26 cellular contexts compared by ENCODE assay signal in the genomic region with DNA sequence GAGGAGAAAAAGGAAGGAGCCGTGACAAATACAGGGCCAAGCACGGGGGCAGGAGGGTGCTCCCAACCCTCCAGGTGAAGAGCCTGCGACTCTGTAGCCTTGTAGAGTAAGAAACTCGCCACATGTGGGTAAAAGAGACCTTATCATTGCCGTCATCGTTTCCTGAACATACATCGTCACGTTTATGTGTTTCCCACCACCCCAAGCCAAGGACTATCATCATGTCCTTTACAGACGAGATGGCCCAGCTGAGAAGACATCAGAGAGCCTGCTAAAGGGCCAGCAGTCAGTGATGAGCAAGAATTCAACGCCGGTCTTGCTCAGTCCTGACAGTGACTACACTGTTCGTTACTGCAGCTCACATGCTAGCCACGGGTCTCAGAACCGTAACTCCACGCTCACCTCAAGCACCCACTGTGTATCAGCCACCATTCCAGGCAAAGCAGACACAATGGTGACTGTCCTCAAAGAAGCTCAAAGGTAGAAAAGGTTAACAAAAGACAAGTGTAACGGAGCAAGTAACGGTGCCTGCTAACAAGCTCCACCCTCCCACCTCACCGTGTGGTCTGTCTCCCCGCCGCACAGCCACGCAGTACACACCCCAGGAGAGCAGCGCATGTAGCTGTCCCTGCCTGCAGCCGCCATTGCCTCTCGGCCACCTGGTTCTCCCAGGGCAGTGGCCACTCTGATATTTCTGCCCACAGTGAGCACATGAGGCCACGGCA.
DNase-seq lines count a peak whose midpoint lies in the region; ATAC-seq and TF ChIP-seq lines count a peak whose summit lies in the region.
"Had no signal": no experiment of that assay in that cellular context is flagged by ENCODE, and none has a peak within 500 bp of the region (broad histone marks: within the 10 kb centered on the region; RNA-seq: fewer than 3 reads in every experiment).

No MANE protein-coding gene starts in this region.

- H3K4me3 ChIP-seq in endodermal cell (ENCODE audit: low read length), result no peak overlapping the region
- H3K4me3 ChIP-seq: A549, GM12878, heart left ventricle, upper lobe of right lung had no signal

- H3K27me3 ChIP-seq in endodermal cell (ENCODE audit: control insufficient read depth, insufficient read depth, low read length, poor library complexity, severe bottlenecking), result no peaks in the 10 kb centered on the region
- H3K27me3 ChIP-seq: BE2C, heart left ventricle, upper lobe of right lung had no signal

- TF ChIP-seq CTCF in WTC11 (IDR thresholded peaks at IDR 0.05) (no peak), endodermal cell (conservative IDR thresholded peaks at IDR 0.05) (no peak)

- H3K27me3 Mint-ChIP-seq in activated T-cell treated with anti-CD3 and anti-CD28 coated beads, Interleukin-2, amount 50 U/mL, for 4 hours (ENCODE audit: low read depth), result no peaks in the 10 kb centered on the region
- H3K27me3 Mint-ChIP-seq in WTC11 (ENCODE audit: low read depth) (no peaks in the 10 kb centered on the region), endodermal cell (ENCODE audit: insufficient read depth) (no peaks in the 10 kb centered on the region)
- no peaks in the 10 kb centered on the region for H3K27me3 Mint-ChIP-seq in stimulated activated naive CD8-positive, alpha-beta T cell treated with anti-CD3 and anti-CD28 coated beads, Interleukin-15, amount 100 ng/mL, for 72 hours

- DNase-seq in activated T-cell treated with anti-CD3 and anti-CD28 coated beads, Interleukin-2, amount 50 U/mL, for 4 hours, result no peak
- DNase-seq in activated T-cell treated with anti-CD3 and anti-CD28 coated beads for 4 hours (no peak), WTC11 (ENCODE audit: low spot score) (no peak), endodermal cell (no peak), NOMO-1 (lab: John Stamatoyannopoulos, UW; ENCODE audit: unreplicated experiment in 2 of 2) (no peak)
- no peak for DNase-seq in stimulated activated naive CD8-positive, alpha-beta T cell treated with anti-CD3 and anti-CD28 coated beads, Interleukin-15, amount 100 ng/mL, for 72 hours
- DNase-seq: BE2C; Calu3; effector CD8-positive, alpha-beta T cell; foreskin fibroblast; H9; heart left ventricle; left cardiac atrium; mammary epithelial cell; NCI-H1105; NCI-H2029 treated with DMSO at 0.1 percent for 48 hours; occipital lobe; stimulated activated CD8-positive, alpha-beta memory T cell treated with anti-CD3 and anti-CD28 coated beads, Interleukin-4, amount 100 ng/mL, for 48 hours; substantia nigra; upper lobe of right lung; WERI-Rb-1 had no signal

- peak overlapping the region; percentile 32; the same call in 1 of the 2 replicates for H3K27ac Mint-ChIP-seq in WTC11
- peak overlapping the region; percentile 41 for H3K27ac Mint-ChIP-seq in endodermal cell
- H3K27ac Mint-ChIP-seq in stimulated activated naive CD8-positive, alpha-beta T cell treated with anti-CD3 and anti-CD28 coated beads, Interleukin-15, amount 100 ng/mL, for 72 hours, result no peak overlapping the region

- H3K9ac ChIP-seq in endodermal cell (ENCODE audit: extremely low read depth, low read length, poor library complexity, severe bottlenecking), result no peak overlapping the region

- H3K27ac ChIP-seq in endodermal cell (ENCODE audit: low read depth, low read length), result no peak overlapping the region
- H3K27ac ChIP-seq: A549, heart left ventricle, upper lobe of right lung, WERI-Rb-1 had no signal

- no peaks in the 10 kb centered on the region for H3K36me3 ChIP-seq in endodermal cell (ENCODE audit: control insufficient read depth, insufficient read depth, low read length)

- ATAC-seq in activated T-cell treated with anti-CD3 and anti-CD28 coated beads, Interleukin-2, amount 50 U/mL, for 4 hours, result peak; percentile 44 to 56
- ATAC-seq in WTC11, result no peak
- ATAC-seq in stimulated activated naive CD8-positive, alpha-beta T cell treated with anti-CD3 and anti-CD28 coated beads, Interleukin-15, amount 100 ng/mL, for 72 hours, result peak; percentile 68
- no peak for ATAC-seq in GM19467 (IDR thresholded peaks at IDR 0.05; ENCODE audit: unreplicated experiment)
- ATAC-seq in HG03565 (IDR thresholded peaks at IDR 0.05; ENCODE audit: unreplicated experiment), result no peak
- ATAC-seq: A549, GM12878, left cardiac atrium, Right ventricle myocardium inferior, upper lobe of right lung had no signal

- H3K9me3 Mint-ChIP-seq in activated T-cell treated with anti-CD3 and anti-CD28 coated beads, Interleukin-2, amount 50 U/mL, for 4 hours, result no peaks in the 10 kb centered on the region
- H3K9me3 Mint-ChIP-seq in WTC11 (no peaks in the 10 kb centered on the region), endodermal cell (no peaks in the 10 kb centered on the region)
- H3K9me3 Mint-ChIP-seq in stimulated activated naive CD8-positive, alpha-beta T cell treated with anti-CD3 and anti-CD28 coated beads, Interleukin-15, amount 100 ng/mL, for 72 hours, result no peaks in the 10 kb centered on the region
- H3K9me3 Mint-ChIP-seq: H9 had no signal

- H3K4me1 Mint-ChIP-seq in activated T-cell treated with anti-CD3 and anti-CD28 coated beads, Interleukin-2, amount 50 U/mL, for 4 hours (ENCODE audit: low read depth), result peaks cover 6% of the 10 kb centered on the region
- H3K4me1 Mint-ChIP-seq in WTC11 (no peaks in the 10 kb centered on the region; the same call in 1 of the 2 replicates), endodermal cell (peaks cover 7% of the 10 kb centered on the region)
- H3K4me1 Mint-ChIP-seq in stimulated activated naive CD8-positive, alpha-beta T cell treated with anti-CD3 and anti-CD28 coated beads, Interleukin-15, amount 100 ng/mL, for 72 hours, result peaks cover 51% of the 10 kb centered on the region

- H3K4me3 Mint-ChIP-seq in activated T-cell treated with anti-CD3 and anti-CD28 coated beads, Interleukin-2, amount 50 U/mL, for 4 hours, result no peak overlapping the region
- no peak overlapping the region for H3K4me3 Mint-ChIP-seq in WTC11
- no peak overlapping the region for H3K4me3 Mint-ChIP-seq in endodermal cell
- peak overlapping the region; percentile 17 to 45 for H3K4me3 Mint-ChIP-seq in stimulated activated naive CD8-positive, alpha-beta T cell treated with anti-CD3 and anti-CD28 coated beads, Interleukin-15, amount 100 ng/mL, for 72 hours
- H3K4me3 Mint-ChIP-seq: H9 had no signal

- POLR2A ChIA-PET in WTC11 (lab: Charles Lee), result no interaction called here

- peaks cover 2% of the 10 kb centered on the region for H3K4me1 ChIP-seq in endodermal cell (ENCODE audit: control insufficient read depth, insufficient read depth, low read length)
- H3K4me1 ChIP-seq: A549, heart left ventricle, upper lobe of right lung had no signal

- 89 to 92% methylated on average over 25 of the region's 25 CpGs for WGBS in endodermal cell (ENCODE audit: insufficient coverage in 1 of 2, insufficient read length in 1 of 2), 2 experiments

- CTCF ChIA-PET in WTC11 (lab: Charles Lee), result no interaction called here

- H3K36me3 Mint-ChIP-seq in activated T-cell treated with anti-CD3 and anti-CD28 coated beads, Interleukin-2, amount 50 U/mL, for 4 hours (ENCODE audit: insufficient read depth), result peaks cover 10% of the 10 kb centered on the region
- H3K36me3 Mint-ChIP-seq in WTC11 (peaks cover 4% of the 10 kb centered on the region; the same call in 1 of the 2 replicates), endodermal cell (ENCODE audit: low read depth) (peaks cover 8% of the 10 kb centered on the region)

- no peaks in the 10 kb centered on the region for H3K9me3 ChIP-seq in endodermal cell (ENCODE audit: control insufficient read depth, low read length)
- H3K9me3 ChIP-seq: A549, BE2C, heart left ventricle, upper lobe of right lung had no signal

TF ChIP-seq in WTC11, 78 proteins besides CTCF, POLR2A, EP300 and RAD21 (continues in another document):
- TF ChIP-seq FOXP1 (CRISPR knock-in tag; IDR thresholded peaks at IDR 0.05; ENCODE audit: borderline replicate concordance) (no peak), MLX (CRISPR knock-in tag; IDR thresholded peaks at IDR 0.05) (no peak), ZNF281 (CRISPR knock-in tag; IDR thresholded peaks at IDR 0.05) (no peak), FOXP4 (CRISPR knock-in tag; IDR thresholded peaks at IDR 0.05) (no peak)

Comparison
In these comparisons a context has a peak if more than half of its experiments do, and no peak if none do; other contexts are left out.
1. ATAC-seq: peak in activated T-cell treated with anti-CD3 and anti-CD28 coated beads, Interleukin-2, amount 50 U/mL, for 4 hours (2 of 2) and stimulated activated naive CD8-positive, alpha-beta T cell treated with anti-CD3 and anti-CD28 coated beads, Interleukin-15, amount 100 ng/mL, for 72 hours (single experiment); none in WTC11 (single experiment), GM19467 (single experiment) and HG03565 (single experiment).
2. H3K4me3 Mint-ChIP-seq: peak in stimulated activated naive CD8-positive, alpha-beta T cell treated with anti-CD3 and anti-CD28 coated beads, Interleukin-15, amount 100 ng/mL, for 72 hours (2 of 2); none in activated T-cell treated with anti-CD3 and anti-CD28 coated beads, Interleukin-2, amount 50 U/mL, for 4 hours (single experiment), WTC11 (single experiment) and endodermal cell (single experiment).
3. H3K27ac Mint-ChIP-seq: peak in WTC11 (single experiment) and endodermal cell (single experiment); none in stimulated activated naive CD8-positive, alpha-beta T cell treated with anti-CD3 and anti-CD28 coated beads, Interleukin-15, amount 100 ng/mL, for 72 hours (0 of 2).